In the genomic region with DNA sequence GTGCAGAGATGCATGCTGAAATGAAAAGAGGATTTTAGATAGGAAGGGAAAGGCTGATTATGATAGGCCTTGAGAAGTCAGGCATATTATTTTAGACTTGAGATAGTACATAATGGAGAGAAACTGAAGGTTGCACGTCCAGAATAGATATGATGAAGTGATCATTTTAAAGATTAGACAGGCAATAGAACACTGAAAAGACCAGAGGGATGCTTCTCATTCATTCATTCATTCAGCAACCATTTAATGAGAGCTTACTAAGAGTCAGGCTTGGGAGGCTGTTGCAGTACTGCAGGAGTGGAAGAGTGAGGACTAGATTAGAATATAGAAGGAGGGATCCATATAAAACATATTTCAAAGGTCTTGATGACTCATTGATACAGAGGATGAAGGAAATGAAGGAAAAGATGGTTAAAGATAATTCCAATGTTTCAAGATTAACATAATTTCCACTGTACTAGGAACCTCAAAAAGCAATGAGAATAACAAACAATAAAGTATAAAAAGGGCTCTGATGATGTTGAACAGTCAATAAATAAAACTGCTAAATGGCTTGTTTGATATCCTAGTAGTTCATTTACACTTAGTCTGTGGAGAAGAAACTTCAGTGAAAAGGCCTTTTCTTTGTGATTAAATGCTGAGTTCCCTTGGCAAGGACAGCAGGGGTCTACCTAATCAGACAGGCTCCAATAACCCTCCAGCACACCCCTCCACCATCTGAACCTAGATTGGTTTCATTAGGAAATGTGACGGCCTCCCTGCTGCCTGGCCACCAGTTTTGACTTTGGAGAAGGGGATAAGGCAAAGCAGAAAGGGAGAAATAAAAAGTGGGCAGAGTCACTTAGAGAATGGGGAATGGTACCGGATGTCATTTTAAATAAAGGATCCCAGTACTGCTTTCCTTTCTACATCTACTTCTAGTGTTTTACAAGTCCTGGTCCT, we compare ENCODE assay signal across 8 cellular contexts. TPM values are rescaled to one million over a fixed set of nuclear protein-coding genes. Genes with fewer than 3 reads are reported as not detected.
DNase-seq lines count a peak whose midpoint lies in the region; ATAC-seq, FAIRE-seq and TF ChIP-seq lines count a peak whose summit lies in the region.

No MANE protein-coding gene starts in this region.

- H3K4me3 ChIP-seq in OCI-LY7 (ENCODE audit: low read depth, low read length, poor library complexity, severe bottlenecking) (peak overlapping the region; percentile 84), endothelial cell of umbilical vein (replicated peaks in 1 of 3; ENCODE audit: insufficient read depth in 1 of 3, low read depth in 1 of 3, low read length in 3 of 3) (peak overlapping the region; percentile 12 to 91 (median 91)), trophoblast cell (ENCODE audit: low read depth, low read length) (no peak overlapping the region)

- no CpG with 5 or more reads among the region's 3 CpGs for WGBS in trophoblast cell (ENCODE audit: extremely low coverage, insufficient coverage, insufficient read length)

- H3K4ac ChIP-seq in trophoblast cell (ENCODE audit: low read depth, low read length) = peak overlapping the region; percentile 93

- peaks cover 19% of the 10 kb centered on the region for H3K36me3 Mint-ChIP-seq in Calu3 (ENCODE audit: insufficient read depth, unreplicated experiment)

- no peaks in the 10 kb centered on the region for H3K27me3 ChIP-seq in endothelial cell of umbilical vein (ENCODE audit: control insufficient read depth in 2 of 2, insufficient read depth in 2 of 2, low read length in 2 of 2)
- H3K27me3 ChIP-seq in trophoblast cell (ENCODE audit: insufficient read depth, low read length) = no peaks in the 10 kb centered on the region

- H2BK120ac ChIP-seq in trophoblast cell (ENCODE audit: insufficient read depth, low read length, poor library complexity) = no peak overlapping the region

- H4K12ac ChIP-seq in trophoblast cell (ENCODE audit: low read depth, low read length) = no peak overlapping the region

- H3K9me3 ChIP-seq in OCI-LY7 (ENCODE audit: low read length) = no peaks in the 10 kb centered on the region
- H3K9me3 ChIP-seq in endothelial cell of umbilical vein (replicated peaks; ENCODE audit: control insufficient read depth, insufficient read depth, low read length) = no peaks in the 10 kb centered on the region
- no peaks in the 10 kb centered on the region for H3K9me3 ChIP-seq in trophoblast cell (ENCODE audit: insufficient read depth, low read depth, low read length)

- CTCF ChIA-PET in Calu3 (lab: Charles Lee) (no interaction called here), OCI-LY7 (lab: Charles Lee; ENCODE audit: unreplicated experiment) (no interaction called here), endothelial cell of umbilical vein (lab: Charles Lee) (no interaction called here)

- no peaks in the 10 kb centered on the region for H3K9me2 ChIP-seq in OCI-LY7 (ENCODE audit: insufficient read depth, low read length)

- no peak overlapping the region for H2AK5ac ChIP-seq in trophoblast cell (ENCODE audit: low read length)

- H4K20me1 ChIP-seq in OCI-LY7 (ENCODE audit: insufficient read depth, low read length) (no peaks in the 10 kb centered on the region), endothelial cell of umbilical vein (replicated peaks; ENCODE audit: control insufficient read depth, extremely low read depth, insufficient read depth, low read length) (no peaks in the 10 kb centered on the region)

- FAIRE-seq in endothelial cell of umbilical vein (lab: Jason Lieb, UNC) = peak; percentile 26

- H3K18ac ChIP-seq in trophoblast cell (ENCODE audit: low read length) = no peak overlapping the region

- no peak overlapping the region for H3K14ac ChIP-seq in trophoblast cell (ENCODE audit: low read length)

- H3K9ac ChIP-seq in endothelial cell of umbilical vein (replicated peaks; ENCODE audit: extremely low read depth, insufficient read depth, low read length) (peak overlapping the region; percentile 85), trophoblast cell (ENCODE audit: low read length) (no peak overlapping the region)

- H4K91ac ChIP-seq in trophoblast cell (ENCODE audit: low read depth, low read length) = peak overlapping the region; percentile 10

- H2AFZ ChIP-seq in OCI-LY7 (ENCODE audit: low read length) (no peak overlapping the region), endothelial cell of umbilical vein (ENCODE audit: low read depth, low read length) (no peak overlapping the region), trophoblast cell (ENCODE audit: insufficient read depth, low read length, poor library complexity) (no peak overlapping the region)

- H3K9me3 Mint-ChIP-seq in Calu3 (ENCODE audit: low read depth, unreplicated experiment) = no peaks in the 10 kb centered on the region

- TF ChIP-seq POLR2A in endothelial cell of umbilical vein (IDR thresholded peaks at IDR 0.05; ENCODE audit: low read depth, low read length) = no peak

- DNase-seq in Calu3 (no peak), OCI-LY7 (ENCODE audit: low spot score) (peak; percentile 7), endothelial cell of umbilical vein (ENCODE audit: low read depth, low spot score) (peak; percentile 9), trophoblast cell (no peak), inferior parietal cortex (ENCODE audit: extremely low spot score) (no peak), NCI-H2227 treated with DMSO at 0.1 percent for 48 hours (lab: John Stamatoyannopoulos, UW) (no peak), germinal center (ENCODE audit: low spot score) (no peak)

- intact Hi-C loops in Calu3 (cut with micrococcal nuclease; ENCODE audit: unreplicated experiment) (loop anchor here (5.0 kb wide), 1 partner anchor 653 kb away; no protein-coding TSS in a partner anchor), OCI-LY7 (cut with micrococcal nuclease; ENCODE audit: unreplicated experiment) (no loop called here), endothelial cell of umbilical vein (cut with micrococcal nuclease) (no loop called here)

- H2BK5ac ChIP-seq in trophoblast cell (ENCODE audit: low read depth, low read length, poor library complexity) = no peak overlapping the region

- TF ChIP-seq CTCF in Calu3 (IDR thresholded peaks at IDR 0.05; ENCODE audit: unreplicated experiment) (no peak), OCI-LY7 (conservative IDR thresholded peaks at IDR 0.05; ENCODE audit: low read length) (no peak), endothelial cell of umbilical vein (IDR thresholded peaks at IDR 0.05; ENCODE audit: extremely low read depth in 1 of 2, insufficient read depth in 1 of 2, low read depth in 1 of 2, low read length in 2 of 2) (no peak)

- H3K4me3 Mint-ChIP-seq in Calu3 (ENCODE audit: low read depth, unreplicated experiment) = peak overlapping the region; percentile 89

- no TSS peak for BruUV-seq in Calu3 (replicated peaks; lab: Mats Ljungman, UMichigan)
- no TSS peak for BruUV-seq in OCI-LY7 (replicated peaks; lab: Mats Ljungman, UMichigan)
- no TSS peak for BruUV-seq in endothelial cell of umbilical vein (replicated peaks; lab: Mats Ljungman, UMichigan)

- H3K23ac ChIP-seq in trophoblast cell (ENCODE audit: low read length) = no peak overlapping the region

- no peak overlapping the region for H2BK12ac ChIP-seq in trophoblast cell (ENCODE audit: low read length)

- H3K9me1 ChIP-seq in endothelial cell of umbilical vein (replicated peaks; ENCODE audit: control insufficient read depth, extremely low read depth, insufficient read depth, low read length) = no peaks in the 10 kb centered on the region

- peaks cover 5% of the 10 kb centered on the region; the same call in 1 of the 2 replicates for H3K79me2 ChIP-seq in OCI-LY7 (ENCODE audit: insufficient read depth, low read depth, low read length)
- H3K79me2 ChIP-seq in endothelial cell of umbilical vein (ENCODE audit: control insufficient read depth, insufficient read depth, low read length) = peaks cover 15% of the 10 kb centered on the region
- H3K79me2 ChIP-seq in trophoblast cell (ENCODE audit: control insufficient read depth, insufficient read depth, low read length, poor library complexity) = peaks cover 4% of the 10 kb centered on the region

- H3K27me3 Mint-ChIP-seq in Calu3 (ENCODE audit: unreplicated experiment) = no peaks in the 10 kb centered on the region

- H3K79me1 ChIP-seq in trophoblast cell (ENCODE audit: low read length) = peaks cover 6% of the 10 kb centered on the region

- dilution Hi-C loops in endothelial cell of umbilical vein (cut with MboI; ENCODE audit: extremely low pct_ligation_motif_present, low sequenced_read_pairs) = no loop called here

- H3K27ac Mint-ChIP-seq in Calu3 (ENCODE audit: unreplicated experiment) = no peak overlapping the region

- H3K4me1 ChIP-seq in OCI-LY7 (ENCODE audit: insufficient read depth, low read length, poor library complexity, severe bottlenecking) (peaks cover 30% of the 10 kb centered on the region), endothelial cell of umbilical vein (ENCODE audit: control insufficient read depth, extremely low read depth, insufficient read depth, low read length) (peaks cover 20% of the 10 kb centered on the region), trophoblast cell (ENCODE audit: control insufficient read depth in 1 of 2, insufficient read depth in 2 of 2, low read length in 2 of 2) (peaks cover 0 to 6% of the 10 kb centered on the region in 2 experiments)

- H3K36me3 ChIP-seq in OCI-LY7 (ENCODE audit: insufficient read depth, low read length) (no peaks in the 10 kb centered on the region), endothelial cell of umbilical vein (ENCODE audit: control insufficient read depth in 2 of 2, extremely low read depth in 1 of 2, insufficient read depth in 2 of 2, low read length in 2 of 2) (no peaks in the 10 kb centered on the region), trophoblast cell (ENCODE audit: control insufficient read depth in 1 of 2, insufficient read depth in 2 of 2, low read length in 2 of 2) (no peaks in the 10 kb centered on the region)

- no peak for ATAC-seq in HG03442 (IDR thresholded peaks at IDR 0.05; ENCODE audit: unreplicated experiment)

- H3K27ac ChIP-seq in OCI-LY7 (ENCODE audit: low read depth, low read length, poor library complexity, severe bottlenecking) (no peak overlapping the region), endothelial cell of umbilical vein (ENCODE audit: insufficient read depth, low read depth, low read length) (no peak overlapping the region), trophoblast cell (ENCODE audit: low read depth, low read length) (no peak overlapping the region)

- no peak overlapping the region for H4K8ac ChIP-seq in trophoblast cell (ENCODE audit: low read depth, low read length)

- POLR2A ChIA-PET in OCI-LY7 (lab: Charles Lee) = interaction anchor here (0.7 kb wide), 1 partner anchor 632 kb away, joined by 4 read pairs; no protein-coding TSS in a partner anchor
- POLR2A ChIA-PET in endothelial cell of umbilical vein (lab: Charles Lee) = interaction anchor here (0.6 to 1.1 kb wide), 2 partner anchors 66 to 73 kb away, joined by 3 read pairs; no protein-coding TSS in a partner anchor

- H3K4me2 ChIP-seq in OCI-LY7 (ENCODE audit: low read length) (peak overlapping the region; percentile 82), endothelial cell of umbilical vein (ENCODE audit: insufficient read depth, low read length) (peak overlapping the region; percentile 99), trophoblast cell (ENCODE audit: low read length) (peak overlapping the region; percentile 45)

- H3K4me1 Mint-ChIP-seq in Calu3 (ENCODE audit: low read depth, unreplicated experiment) = peaks cover 22% of the 10 kb centered on the region

RNA-seq across cellular contexts. Expression of gene CILK1, which starts 1.7 kb away (rescaled TPM):
- total RNA-seq in Calu3 (2022) = 4.1 and 4.7 TPM in 2 replicates
- 6.2 and 6.9 TPM in 2 replicates for total RNA-seq in OCI-LY7 (2014; rRNA removed; shearing (Covaris generic))
- total RNA-seq in OCI-LY7 (2022) = 13.7 and 17.8 TPM in 2 replicates
- 9.0 and 9.3 TPM in 2 replicates for total RNA-seq in endothelial cell of umbilical vein
- polyA plus RNA-seq in endothelial cell of umbilical vein = 4.2 and 5.1 TPM in 2 replicates
- polyA plus RNA-seq in endothelial cell of umbilical vein (2011; cell fraction: cytosol; rRNA removed) = 5.1 and 5.2 TPM in 2 replicates
- 6.1 and 6.3 TPM in 2 replicates for polyA plus RNA-seq in endothelial cell of umbilical vein (2011; cell fraction: nucleus; rRNA removed)
- 3.8 and 5.4 TPM in 2 replicates for polyA plus RNA-seq in endothelial cell of umbilical vein (2012)
- polyA minus RNA-seq in endothelial cell of umbilical vein = 7.1 and 7.7 TPM in 2 replicates
- 4.6 TPM for polyA minus RNA-seq in endothelial cell of umbilical vein (2011; cell fraction: cytosol; rRNA and poly(A)+ RNA removed)
- 3.9 and 5.4 TPM in 2 replicates for polyA minus RNA-seq in endothelial cell of umbilical vein (2011; cell fraction: nucleus; rRNA and poly(A)+ RNA removed)
- polyA plus RNA-seq in trophoblast cell (2013) = 17.1 and 17.2 TPM in 2 replicates

RNA-seq across cellular contexts. Expression of gene FBXO9, which starts 5.3 kb away (rescaled TPM):
- total RNA-seq in Calu3 (2022) = 91.2 and 94.5 TPM in 2 replicates
- total RNA-seq in OCI-LY7 (2014; rRNA removed; shearing (Covaris generic)) = 20.5 and 23.5 TPM in 2 replicates
- total RNA-seq in OCI-LY7 (2022) = 67.7 and 80.2 TPM in 2 replicates
- total RNA-seq in endothelial cell of umbilical vein = 58.9 and 67.3 TPM in 2 replicates
- 48.1 and 63.5 TPM in 2 replicates for polyA plus RNA-seq in endothelial cell of umbilical vein
- polyA plus RNA-seq in endothelial cell of umbilical vein (2011; cell fraction: cytosol; rRNA removed) = 30.5 and 46.4 TPM in 2 replicates
- polyA plus RNA-seq in endothelial cell of umbilical vein (2011; cell fraction: nucleus; rRNA removed) = 142 and 143 TPM in 2 replicates
- 28.1 and 47.1 TPM in 2 replicates for polyA plus RNA-seq in endothelial cell of umbilical vein (2012)
- 66.1 and 77.9 TPM in 2 replicates for polyA minus RNA-seq in endothelial cell of umbilical vein
- polyA minus RNA-seq in endothelial cell of umbilical vein (2011; cell fraction: cytosol; rRNA and poly(A)+ RNA removed) = 36.6 TPM
- 30.5 and 45.9 TPM in 2 replicates for polyA minus RNA-seq in endothelial cell of umbilical vein (2011; cell fraction: nucleus; rRNA and poly(A)+ RNA removed)
- 56.4 and 57.2 TPM in 2 replicates for polyA plus RNA-seq in trophoblast cell (2013)

Comparison
In these comparisons a context has a peak if more than half of its experiments do, and no peak if none do; other contexts are left out.
1. DNase-seq: peak in OCI-LY7 (single experiment) and endothelial cell of umbilical vein (single experiment); none in Calu3 (single experiment), trophoblast cell (0 of 2), inferior parietal cortex (single experiment), NCI-H2227 treated with DMSO at 0.1 percent for 48 hours (single experiment) and germinal center (single experiment).
2. H3K4me2 ChIP-seq: peak in every context shown above with its lines; median percentile 99 in endothelial cell of umbilical vein; 82 in OCI-LY7; 45 in trophoblast cell.